ENCODE assay signal across 8 cellular contexts in the genomic region with DNA sequence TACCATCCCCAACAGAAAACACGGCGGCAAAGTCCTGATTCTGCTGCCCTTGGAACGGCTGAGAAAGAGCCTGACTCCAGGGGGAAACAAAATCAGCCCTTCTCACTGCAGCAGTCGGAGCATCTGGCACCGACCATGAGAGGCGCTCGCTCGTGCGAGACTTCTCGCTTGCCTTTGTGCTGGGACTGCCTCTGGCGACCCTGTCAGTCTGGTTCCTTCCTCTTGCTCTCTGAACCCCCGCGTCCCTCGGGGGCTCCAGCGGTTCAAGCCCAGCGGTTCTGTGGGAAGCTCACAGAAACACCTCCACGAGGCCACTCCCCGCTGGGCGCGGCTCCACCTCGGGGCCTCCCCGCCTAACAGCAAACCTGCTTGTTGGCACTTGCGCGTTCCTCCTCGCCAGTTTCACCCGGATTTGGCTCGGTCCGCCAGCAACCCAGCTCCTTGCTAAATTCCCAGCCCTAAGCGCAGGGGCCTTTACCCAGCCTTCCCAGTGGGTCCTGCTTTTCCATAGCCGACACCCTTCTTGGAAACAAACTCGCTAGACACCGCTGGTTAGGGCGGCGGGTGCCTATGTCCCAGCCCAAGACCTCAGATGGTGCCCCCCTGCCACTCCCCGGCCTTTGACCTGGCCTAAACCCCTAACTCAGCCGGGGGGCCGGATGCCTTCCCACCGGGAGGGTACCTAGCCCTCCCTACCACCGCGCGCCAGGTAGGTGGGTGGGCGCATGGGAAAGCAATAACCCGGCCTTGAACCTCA. TPM values are rescaled to one million over a fixed set of nuclear protein-coding genes. Genes with fewer than 3 reads are reported as not detected.
DNase-seq lines count a peak whose midpoint lies in the region; ATAC-seq, FAIRE-seq and TF ChIP-seq lines count a peak whose summit lies in the region.

No MANE protein-coding gene starts in this region.

- FAIRE-seq in urothelium cell line (lab: Jason Lieb, UNC) = no peak

- peak overlapping the region; percentile 96 for H3K4me3 Mint-ChIP-seq in mesothelial cell of epicardium

- peaks cover 16% of the 10 kb centered on the region for H3F3A ChIP-seq in PC-3 (ENCODE audit: low read length, unreplicated experiment)

- peak overlapping the region; percentile 90 for H3K4me3 ChIP-seq in PC-3 (ENCODE audit: low read length)
- H3K4me3 ChIP-seq in esophagus (ENCODE audit: low read depth in 1 of 2, low read length in 2 of 2) = peak overlapping the region; percentile 82 to 97
- H3K4me3 ChIP-seq in Karpas-422 (ENCODE audit: low read length) = no peak overlapping the region

- H4K20me1 ChIP-seq in PC-3 (ENCODE audit: low read length) = peaks cover 53% of the 10 kb centered on the region
- no peaks in the 10 kb centered on the region for H4K20me1 ChIP-seq in Karpas-422 (ENCODE audit: insufficient read depth, low read depth, low read length)

- no peaks in the 10 kb centered on the region for H3K27me3 Mint-ChIP-seq in mesothelial cell of epicardium (ENCODE audit: low read depth)

- H3K36me3 ChIP-seq in ES-I3 (ENCODE audit: insufficient read depth, low read length) (peaks cover 21% of the 10 kb centered on the region), PC-3 (ENCODE audit: low read depth, low read length) (peaks cover 53% of the 10 kb centered on the region), esophagus (ENCODE audit: control insufficient read depth in 2 of 2, insufficient read depth in 2 of 2, low read length in 1 of 2) (no peaks in the 10 kb centered on the region), Karpas-422 (ENCODE audit: insufficient read depth, low read length) (no peaks in the 10 kb centered on the region)

- peak; percentile 48 for ATAC-seq in HG03432 (IDR thresholded peaks at IDR 0.05; ENCODE audit: unreplicated experiment)
- peak; percentile 27 for ATAC-seq in PC-3

- BruUV-seq in PC-3 (replicated peaks; lab: Mats Ljungman, UMichigan) = TSS peak; percentile 79

- POLR2A ChIA-PET in PC-3 (lab: Charles Lee; ENCODE audit: unreplicated experiment) = interaction anchor here (0.6 to 2.1 kb wide), 10 partner anchors 11 to 533 kb away, joined by 3 to 12 read pairs (median 3); no protein-coding TSS in a partner anchor

- intact Hi-C loops in PC-3 (cut with micrococcal nuclease) = loop anchor here (2.0 to 10.0 kb wide), 6 partner anchors 460 to 754 kb away; no protein-coding TSS in a partner anchor

- H3K4me1 ChIP-seq in ES-I3 (ENCODE audit: insufficient read depth, low read length) (peaks cover 37% of the 10 kb centered on the region), PC-3 (ENCODE audit: insufficient read depth, low read length) (peaks cover 48% of the 10 kb centered on the region), esophagus (ENCODE audit: control insufficient read depth in 2 of 2, insufficient read depth in 2 of 2, low read length in 1 of 2) (no peaks in the 10 kb centered on the region), Karpas-422 (ENCODE audit: low read length) (no peaks in the 10 kb centered on the region)

- H3K9me3 ChIP-seq in ES-I3 (ENCODE audit: control insufficient read depth, insufficient read depth, low read length) (no peaks in the 10 kb centered on the region), PC-3 (ENCODE audit: low read length) (no peaks in the 10 kb centered on the region), esophagus (ENCODE audit: control insufficient read depth in 2 of 2, insufficient read depth in 1 of 2, low read depth in 1 of 2, low read length in 1 of 2) (no peaks in the 10 kb centered on the region), Karpas-422 (ENCODE audit: low read length) (no peaks in the 10 kb centered on the region; the same call in 1 of the 2 replicates)

- DNase-seq in PC-3 = peak; percentile 73
- peak; percentile 57 to 76 for DNase-seq in mesothelial cell of epicardium (ENCODE audit: low spot score in 2 of 2, unreplicated experiment in 2 of 2)
- peak; percentile 69 for DNase-seq in urothelium cell line (ENCODE audit: low spot score)
- no peak for DNase-seq in Karpas-422
- DNase-seq in NAMALWA (ENCODE audit: low spot score) = no peak

- H3K4me1 Mint-ChIP-seq in mesothelial cell of epicardium = peaks cover 47% of the 10 kb centered on the region

- H3K27me3 ChIP-seq in PC-3 (ENCODE audit: low read length) (no peaks in the 10 kb centered on the region), esophagus (ENCODE audit: control insufficient read depth in 1 of 2, insufficient read depth in 2 of 2, low read length in 2 of 2) (no peaks in the 10 kb centered on the region), Karpas-422 (ENCODE audit: low read length) (no peaks in the 10 kb centered on the region)

- no peaks in the 10 kb centered on the region for H3K9me3 Mint-ChIP-seq in mesothelial cell of epicardium

- H3K79me2 ChIP-seq in PC-3 (ENCODE audit: low read length) = peaks cover 72% of the 10 kb centered on the region
- no peaks in the 10 kb centered on the region for H3K79me2 ChIP-seq in Karpas-422 (ENCODE audit: low read length)

- H3K27ac ChIP-seq in PC-3 (ENCODE audit: low read length) (peak overlapping the region; percentile 98), esophagus (ENCODE audit: low read depth in 2 of 2, low read length in 1 of 2) (peak overlapping the region; percentile 97 to 100), Karpas-422 (ENCODE audit: low read length) (no peak overlapping the region)

- CTCF ChIA-PET in PC-3 (lab: Charles Lee) = interaction anchor here (0.6 kb wide), 1 partner anchor 235 kb away, joined by 4 read pairs; no protein-coding TSS in a partner anchor

- H2AFZ ChIP-seq in PC-3 (ENCODE audit: low read length) (no peak overlapping the region), Karpas-422 (ENCODE audit: low read length) (no peak overlapping the region)

- H3K36me3 Mint-ChIP-seq in mesothelial cell of epicardium = peaks cover 9% of the 10 kb centered on the region

- WGBS in esophagus, 2 donors = 2 to 3% methylated on average over 43 of the region's 43 CpGs

- TF ChIP-seq CTCF in PC-3 (conservative IDR thresholded peaks at IDR 0.05; ENCODE audit: low read depth, low read length) (0 out of 2 replicates have a peak, but pooled peaks have one; percentile 19), mesothelial cell of epicardium (IDR thresholded peaks at IDR 0.05; ENCODE audit: unreplicated experiment) (no peak)

- H3K27ac Mint-ChIP-seq in mesothelial cell of epicardium = peak overlapping the region; percentile 99

- H3K9ac ChIP-seq in ES-I3 (ENCODE audit: low read depth, low read length) (peak overlapping the region; percentile 91), PC-3 (ENCODE audit: low read length) (peak overlapping the region; percentile 99), Karpas-422 (ENCODE audit: low read length) (no peak overlapping the region)

- H3K9me2 ChIP-seq in PC-3 (replicated peaks; ENCODE audit: low read length) (no peaks in the 10 kb centered on the region), Karpas-422 (replicated peaks; ENCODE audit: insufficient read depth, low read length) (no peaks in the 10 kb centered on the region; the same call in 1 of the 2 replicates)

- H3K4me2 ChIP-seq in PC-3 (ENCODE audit: low read length) = peak overlapping the region; percentile 98
- no peak overlapping the region for H3K4me2 ChIP-seq in Karpas-422 (ENCODE audit: low read depth, low read length, poor library complexity, severe bottlenecking)

RNA-seq across cellular contexts. Expression of gene RND3, which starts 2.2 kb away (rescaled TPM):
- total RNA-seq in PC-3 (2014; rRNA removed) = 145 and 201 TPM in 2 replicates
- polyA plus RNA-seq in esophagus = 100 to 1,000 TPM in 1 of 2 donors, 10 to 100 TPM in 1; 47.6 to 151 TPM
- total RNA-seq in mesothelial cell of epicardium = 140 to 145 TPM (median 144 TPM) in 3 replicates
- total RNA-seq in Karpas-422 (2014; rRNA removed; shearing (Covaris generic); ENCODE audit: low replicate concordance) = not detected in 2 replicates

Comparison
In these comparisons a context has a peak if more than half of its experiments do, and no peak if none do; other contexts are left out.
1. DNase-seq: peak in PC-3 (single experiment), mesothelial cell of epicardium (2 of 2) and urothelium cell line (single experiment); none in Karpas-422 (single experiment) and NAMALWA (single experiment).
2. RNA of gene RND3, which starts 2.2 kb away (total RNA-seq): 145 to 201 TPM in PC-3 and 140 to 145 TPM in mesothelial cell of epicardium; not detected in Karpas-422; every median in the first group is over 100 times any median in the second.